1 cellular context compared by ENCODE assay signal in the genomic region with DNA sequence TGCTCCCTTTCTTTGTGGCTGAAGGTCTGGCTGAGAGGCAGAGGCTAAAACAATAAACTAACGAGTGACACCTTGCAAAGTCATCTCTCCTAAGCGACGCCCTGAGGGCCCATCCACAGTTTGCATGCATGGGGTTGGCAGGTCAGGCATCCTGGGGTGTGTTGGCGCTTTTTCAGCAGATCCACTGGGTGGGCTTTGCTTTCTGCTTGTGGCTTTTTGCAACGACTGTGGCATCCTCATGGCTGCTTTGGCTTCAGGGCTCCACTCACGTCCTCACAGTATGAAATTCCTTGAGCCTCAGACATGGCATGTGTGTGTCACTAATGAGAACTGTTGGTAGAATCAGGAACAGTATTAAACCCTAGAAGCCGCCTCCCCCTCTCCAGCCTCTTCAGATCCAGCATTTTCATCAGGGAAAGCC.
TF ChIP-seq lines count a peak whose summit lies in the region.

No MANE protein-coding gene starts in this region.

TF ChIP-seq in GM23338, 12 proteins besides CTCF, POLR2A, EP300 and RAD21:
- TF ChIP-seq EZH2 (IDR thresholded peaks at IDR 0.05; ENCODE audit: low read depth, unreplicated experiment) (no peak), ZNF114 (CRISPR knock-in tag; IDR thresholded peaks at IDR 0.05) (no peak), POLR2AphosphoS5 (IDR thresholded peaks at IDR 0.05; ENCODE audit: low read depth) (no peak), JUNB (IDR thresholded peaks at IDR 0.05; ENCODE audit: unreplicated experiment) (no peak), NANOG (IDR thresholded peaks at IDR 0.05; ENCODE audit: borderline replicate concordance) (no peak), EZH2phosphoT487 (IDR thresholded peaks at IDR 0.05; ENCODE audit: unreplicated experiment) (no peak), CREB1 (CRISPR knock-in tag; IDR thresholded peaks at IDR 0.05; ENCODE audit: low read depth) (no peak), ZNF331 (CRISPR knock-in tag; IDR thresholded peaks at IDR 0.05; ENCODE audit: low read depth) (no peak), STAT1 (IDR thresholded peaks at IDR 0.05; ENCODE audit: unreplicated experiment) (no peak)
- TF ChIP-seq, protein P1, sequence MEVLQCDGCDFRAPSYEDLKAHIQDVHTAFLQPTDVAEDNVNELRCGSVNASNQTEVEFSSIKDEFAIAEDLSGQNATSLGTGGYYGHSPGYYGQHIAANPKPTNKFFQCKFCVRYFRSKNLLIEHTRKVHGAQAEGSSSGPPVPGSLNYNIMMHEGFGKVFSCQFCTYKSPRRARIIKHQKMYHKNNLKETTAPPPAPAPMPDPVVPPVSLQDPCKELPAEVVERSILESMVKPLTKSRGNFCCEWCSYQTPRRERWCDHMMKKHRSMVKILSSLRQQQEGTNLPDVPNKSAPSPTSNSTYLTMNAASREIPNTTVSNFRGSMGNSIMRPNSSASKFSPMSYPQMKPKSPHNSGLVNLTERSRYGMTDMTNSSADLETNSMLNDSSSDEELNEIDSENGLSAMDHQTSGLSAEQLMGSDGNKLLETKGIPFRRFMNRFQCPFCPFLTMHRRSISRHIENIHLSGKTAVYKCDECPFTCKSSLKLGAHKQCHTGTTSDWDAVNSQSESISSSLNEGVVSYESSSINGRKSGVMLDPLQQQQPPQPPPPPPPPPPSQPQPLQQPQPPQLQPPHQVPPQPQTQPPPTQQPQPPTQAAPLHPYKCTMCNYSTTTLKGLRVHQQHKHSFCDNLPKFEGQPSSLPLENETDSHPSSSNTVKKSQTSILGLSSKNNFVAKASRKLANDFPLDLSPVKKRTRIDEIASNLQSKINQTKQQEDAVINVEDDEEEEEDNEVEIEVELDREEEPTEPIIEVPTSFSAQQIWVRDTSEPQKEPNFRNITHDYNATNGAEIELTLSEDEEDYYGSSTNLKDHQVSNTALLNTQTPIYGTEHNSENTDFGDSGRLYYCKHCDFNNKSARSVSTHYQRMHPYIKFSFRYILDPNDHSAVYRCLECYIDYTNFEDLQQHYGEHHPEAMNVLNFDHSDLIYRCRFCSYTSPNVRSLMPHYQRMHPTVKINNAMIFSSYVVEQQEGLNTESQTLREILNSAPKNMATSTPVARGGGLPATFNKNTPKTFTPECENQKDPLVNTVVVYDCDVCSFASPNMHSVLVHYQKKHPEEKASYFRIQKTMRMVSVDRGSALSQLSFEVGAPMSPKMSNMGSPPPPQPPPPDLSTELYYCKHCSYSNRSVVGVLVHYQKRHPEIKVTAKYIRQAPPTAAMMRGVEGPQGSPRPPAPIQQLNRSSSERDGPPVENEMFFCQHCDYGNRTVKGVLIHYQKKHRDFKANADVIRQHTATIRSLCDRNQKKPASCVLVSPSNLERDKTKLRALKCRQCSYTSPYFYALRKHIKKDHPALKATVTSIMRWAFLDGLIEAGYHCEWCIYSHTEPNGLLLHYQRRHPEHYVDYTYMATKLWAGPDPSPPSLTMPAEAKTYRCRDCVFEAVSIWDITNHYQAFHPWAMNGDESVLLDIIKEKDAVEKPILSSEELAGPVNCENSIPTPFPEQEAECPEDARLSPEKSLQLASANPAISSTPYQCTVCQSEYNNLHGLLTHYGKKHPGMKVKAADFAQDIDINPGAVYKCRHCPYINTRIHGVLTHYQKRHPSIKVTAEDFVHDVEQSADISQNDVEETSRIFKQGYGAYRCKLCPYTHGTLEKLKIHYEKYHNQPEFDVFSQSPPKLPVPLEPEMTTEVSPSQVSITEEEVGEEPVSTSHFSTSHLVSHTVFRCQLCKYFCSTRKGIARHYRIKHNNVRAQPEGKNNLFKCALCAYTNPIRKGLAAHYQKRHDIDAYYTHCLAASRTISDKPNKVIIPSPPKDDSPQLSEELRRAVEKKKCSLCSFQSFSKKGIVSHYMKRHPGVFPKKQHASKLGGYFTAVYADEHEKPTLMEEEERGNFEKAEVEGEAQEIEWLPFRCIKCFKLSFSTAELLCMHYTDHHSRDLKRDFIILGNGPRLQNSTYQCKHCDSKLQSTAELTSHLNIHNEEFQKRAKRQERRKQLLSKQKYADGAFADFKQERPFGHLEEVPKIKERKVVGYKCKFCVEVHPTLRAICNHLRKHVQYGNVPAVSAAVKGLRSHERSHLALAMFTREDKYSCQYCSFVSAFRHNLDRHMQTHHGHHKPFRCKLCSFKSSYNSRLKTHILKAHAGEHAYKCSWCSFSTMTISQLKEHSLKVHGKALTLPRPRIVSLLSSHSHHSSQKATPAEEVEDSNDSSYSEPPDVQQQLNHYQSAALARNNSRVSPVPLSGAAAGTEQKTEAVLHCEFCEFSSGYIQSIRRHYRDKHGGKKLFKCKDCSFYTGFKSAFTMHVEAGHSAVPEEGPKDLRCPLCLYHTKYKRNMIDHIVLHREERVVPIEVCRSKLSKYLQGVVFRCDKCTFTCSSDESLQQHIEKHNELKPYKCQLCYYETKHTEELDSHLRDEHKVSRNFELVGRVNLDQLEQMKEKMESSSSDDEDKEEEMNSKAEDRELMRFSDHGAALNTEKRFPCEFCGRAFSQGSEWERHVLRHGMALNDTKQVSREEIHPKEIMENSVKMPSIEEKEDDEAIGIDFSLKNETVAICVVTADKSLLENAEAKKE (CRISPR knock-in tag; IDR thresholded peaks at IDR 0.05) = no peak
- TF ChIP-seq, protein P2, sequence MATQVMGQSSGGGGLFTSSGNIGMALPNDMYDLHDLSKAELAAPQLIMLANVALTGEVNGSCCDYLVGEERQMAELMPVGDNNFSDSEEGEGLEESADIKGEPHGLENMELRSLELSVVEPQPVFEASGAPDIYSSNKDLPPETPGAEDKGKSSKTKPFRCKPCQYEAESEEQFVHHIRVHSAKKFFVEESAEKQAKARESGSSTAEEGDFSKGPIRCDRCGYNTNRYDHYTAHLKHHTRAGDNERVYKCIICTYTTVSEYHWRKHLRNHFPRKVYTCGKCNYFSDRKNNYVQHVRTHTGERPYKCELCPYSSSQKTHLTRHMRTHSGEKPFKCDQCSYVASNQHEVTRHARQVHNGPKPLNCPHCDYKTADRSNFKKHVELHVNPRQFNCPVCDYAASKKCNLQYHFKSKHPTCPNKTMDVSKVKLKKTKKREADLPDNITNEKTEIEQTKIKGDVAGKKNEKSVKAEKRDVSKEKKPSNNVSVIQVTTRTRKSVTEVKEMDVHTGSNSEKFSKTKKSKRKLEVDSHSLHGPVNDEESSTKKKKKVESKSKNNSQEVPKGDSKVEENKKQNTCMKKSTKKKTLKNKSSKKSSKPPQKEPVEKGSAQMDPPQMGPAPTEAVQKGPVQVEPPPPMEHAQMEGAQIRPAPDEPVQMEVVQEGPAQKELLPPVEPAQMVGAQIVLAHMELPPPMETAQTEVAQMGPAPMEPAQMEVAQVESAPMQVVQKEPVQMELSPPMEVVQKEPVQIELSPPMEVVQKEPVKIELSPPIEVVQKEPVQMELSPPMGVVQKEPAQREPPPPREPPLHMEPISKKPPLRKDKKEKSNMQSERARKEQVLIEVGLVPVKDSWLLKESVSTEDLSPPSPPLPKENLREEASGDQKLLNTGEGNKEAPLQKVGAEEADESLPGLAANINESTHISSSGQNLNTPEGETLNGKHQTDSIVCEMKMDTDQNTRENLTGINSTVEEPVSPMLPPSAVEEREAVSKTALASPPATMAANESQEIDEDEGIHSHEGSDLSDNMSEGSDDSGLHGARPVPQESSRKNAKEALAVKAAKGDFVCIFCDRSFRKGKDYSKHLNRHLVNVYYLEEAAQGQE (IDR thresholded peaks at IDR 0.05; ENCODE audit: unreplicated experiment) = no peak
- TF ChIP-seq, protein P3, sequence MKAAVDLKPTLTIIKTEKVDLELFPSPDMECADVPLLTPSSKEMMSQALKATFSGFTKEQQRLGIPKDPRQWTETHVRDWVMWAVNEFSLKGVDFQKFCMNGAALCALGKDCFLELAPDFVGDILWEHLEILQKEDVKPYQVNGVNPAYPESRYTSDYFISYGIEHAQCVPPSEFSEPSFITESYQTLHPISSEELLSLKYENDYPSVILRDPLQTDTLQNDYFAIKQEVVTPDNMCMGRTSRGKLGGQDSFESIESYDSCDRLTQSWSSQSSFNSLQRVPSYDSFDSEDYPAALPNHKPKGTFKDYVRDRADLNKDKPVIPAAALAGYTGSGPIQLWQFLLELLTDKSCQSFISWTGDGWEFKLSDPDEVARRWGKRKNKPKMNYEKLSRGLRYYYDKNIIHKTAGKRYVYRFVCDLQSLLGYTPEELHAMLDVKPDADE (IDR thresholded peaks at IDR 0.05) = no peak
